ENCODE assay signal across 1 cellular context in genomic region chr5:177496111-177497010, GRCh38.
TF ChIP-seq lines count a peak whose summit lies in the region.

No MANE protein-coding gene starts in this region.

TF ChIP-seq in GM23338, 12 proteins besides CTCF, POLR2A, EP300 and RAD21:
- TF ChIP-seq, protein P1, sequence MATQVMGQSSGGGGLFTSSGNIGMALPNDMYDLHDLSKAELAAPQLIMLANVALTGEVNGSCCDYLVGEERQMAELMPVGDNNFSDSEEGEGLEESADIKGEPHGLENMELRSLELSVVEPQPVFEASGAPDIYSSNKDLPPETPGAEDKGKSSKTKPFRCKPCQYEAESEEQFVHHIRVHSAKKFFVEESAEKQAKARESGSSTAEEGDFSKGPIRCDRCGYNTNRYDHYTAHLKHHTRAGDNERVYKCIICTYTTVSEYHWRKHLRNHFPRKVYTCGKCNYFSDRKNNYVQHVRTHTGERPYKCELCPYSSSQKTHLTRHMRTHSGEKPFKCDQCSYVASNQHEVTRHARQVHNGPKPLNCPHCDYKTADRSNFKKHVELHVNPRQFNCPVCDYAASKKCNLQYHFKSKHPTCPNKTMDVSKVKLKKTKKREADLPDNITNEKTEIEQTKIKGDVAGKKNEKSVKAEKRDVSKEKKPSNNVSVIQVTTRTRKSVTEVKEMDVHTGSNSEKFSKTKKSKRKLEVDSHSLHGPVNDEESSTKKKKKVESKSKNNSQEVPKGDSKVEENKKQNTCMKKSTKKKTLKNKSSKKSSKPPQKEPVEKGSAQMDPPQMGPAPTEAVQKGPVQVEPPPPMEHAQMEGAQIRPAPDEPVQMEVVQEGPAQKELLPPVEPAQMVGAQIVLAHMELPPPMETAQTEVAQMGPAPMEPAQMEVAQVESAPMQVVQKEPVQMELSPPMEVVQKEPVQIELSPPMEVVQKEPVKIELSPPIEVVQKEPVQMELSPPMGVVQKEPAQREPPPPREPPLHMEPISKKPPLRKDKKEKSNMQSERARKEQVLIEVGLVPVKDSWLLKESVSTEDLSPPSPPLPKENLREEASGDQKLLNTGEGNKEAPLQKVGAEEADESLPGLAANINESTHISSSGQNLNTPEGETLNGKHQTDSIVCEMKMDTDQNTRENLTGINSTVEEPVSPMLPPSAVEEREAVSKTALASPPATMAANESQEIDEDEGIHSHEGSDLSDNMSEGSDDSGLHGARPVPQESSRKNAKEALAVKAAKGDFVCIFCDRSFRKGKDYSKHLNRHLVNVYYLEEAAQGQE (IDR thresholded peaks at IDR 0.05; ENCODE audit: unreplicated experiment), result peak; percentile 18
- TF ChIP-seq ZNF114 (CRISPR knock-in tag; IDR thresholded peaks at IDR 0.05), result no peak
- no peak for TF ChIP-seq EZH2phosphoT487 (IDR thresholded peaks at IDR 0.05; ENCODE audit: unreplicated experiment)
- TF ChIP-seq POLR2AphosphoS5 (IDR thresholded peaks at IDR 0.05; ENCODE audit: low read depth), result peak; percentile 34; the same call in 1 of the 2 replicates
